ENCODE assay signal across 1 cellular context in the genomic region with DNA sequence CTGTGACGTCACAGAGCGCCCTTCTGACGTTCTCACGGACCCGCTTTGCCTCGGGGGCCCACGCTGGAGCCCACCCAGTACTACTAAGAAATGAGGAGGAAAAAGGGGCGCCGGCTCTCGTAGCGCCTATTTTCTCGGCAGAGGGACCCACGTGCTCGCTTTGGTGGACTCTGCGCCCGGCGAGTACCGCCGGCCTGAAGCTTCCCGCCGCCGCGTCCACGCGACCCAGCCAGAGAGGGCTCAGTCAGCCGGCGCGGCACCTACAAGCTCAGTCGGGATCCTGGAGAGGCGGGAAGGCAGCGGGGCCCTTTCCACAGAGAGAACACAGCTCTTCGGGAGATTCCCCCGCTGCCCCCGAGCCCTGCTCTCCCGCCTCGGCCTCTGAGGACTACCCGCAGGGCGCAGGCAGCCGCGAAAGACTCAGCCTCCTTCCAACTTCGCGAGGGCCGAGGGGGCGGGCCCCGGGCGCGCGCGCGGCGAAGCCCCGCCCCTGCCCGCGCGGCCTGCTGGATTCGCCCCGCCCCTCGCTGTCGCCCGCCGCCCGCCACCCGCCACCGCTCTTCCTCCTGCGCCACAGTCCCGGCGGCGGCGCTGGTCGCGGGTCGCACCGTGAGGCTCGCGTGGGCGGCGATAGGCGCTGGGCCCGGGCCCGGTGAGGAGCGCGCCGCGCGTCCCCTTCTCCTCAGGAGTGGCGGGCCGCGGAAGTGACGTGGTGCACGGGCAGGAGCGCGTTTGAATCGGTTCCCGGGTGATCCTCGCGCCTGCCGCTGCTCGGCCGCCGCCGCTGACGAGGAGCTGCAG.
TF ChIP-seq lines count a peak whose summit lies in the region.

SMCHD1 (plus strand) TSS at position 574 of the 801 bp plus-strand sequence. CDS start 350 bp downstream, outside the sequence.

TF ChIP-seq in K562, 482 proteins besides CTCF, POLR2A, EP300 and RAD21 (continued from another document and continues in another):
- TF ChIP-seq ZNF609 (CRISPR knock-in tag; IDR thresholded peaks at IDR 0.05; ENCODE audit: borderline replicate concordance) (peak; percentile 65; the same call in 1 of the 2 replicates), GABPA (tag; conservative IDR thresholded peaks at IDR 0.05; ENCODE audit: low read depth) (peak; percentile 95), MIER1 (IDR thresholded peaks at IDR 0.05; ENCODE audit: low read depth) (no peak), TGIF2 (CRISPR knock-in tag; IDR thresholded peaks at IDR 0.05) (peak; percentile 80; the same call in 1 of the 2 replicates), CHCHD3 (CRISPR knock-in tag; IDR thresholded peaks at IDR 0.05) (no peak), KDM1A (IDR thresholded peaks at IDR 0.05) (no peak), TFE3 (CRISPR knock-in tag; IDR thresholded peaks at IDR 0.05) (no peak), TCFL5 (CRISPR knock-in tag; conservative IDR thresholded peaks at IDR 0.05) (no peak), MEIS2 (IDR thresholded peaks at IDR 0.05; ENCODE audit: partially characterized antibody) (peak; percentile 22), ZNF3 (CRISPR knock-in tag; IDR thresholded peaks at IDR 0.05) (no peak), BCLAF1 (IDR thresholded peaks at IDR 0.05; ENCODE audit: borderline replicate concordance in 1 of 2, control insufficient read depth in 1 of 2, low read depth in 2 of 2, low read length in 1 of 2) (no peak), STAT5B (CRISPR knock-in tag; IDR thresholded peaks at IDR 0.05) (no peak), IRF2 (CRISPR knock-in tag; IDR thresholded peaks at IDR 0.05) (no peak), POLR3G (IDR thresholded peaks at IDR 0.05; ENCODE audit: extremely low read depth, insufficient read length, insufficient replicate concordance) (no peak), ELK3 (CRISPR knock-in tag; IDR thresholded peaks at IDR 0.05) (no peak), ZNF655 (CRISPR knock-in tag; IDR thresholded peaks at IDR 0.05) (no peak), ZNF431 (CRISPR knock-in tag; IDR thresholded peaks at IDR 0.05) (peak; percentile 78), PHB2 (IDR thresholded peaks at IDR 0.05; ENCODE audit: low read depth) (no peak), PRMT5 (CRISPR knock-in tag; IDR thresholded peaks at IDR 0.05) (no peak), NR4A1 (CRISPR knock-in tag; IDR thresholded peaks at IDR 0.05) (no peak), NR4A1 (tag; IDR thresholded peaks at IDR 0.05) (no peak), CREB3L1 (IDR thresholded peaks at IDR 0.05; ENCODE audit: borderline replicate concordance, low read depth) (peak; percentile 53), ZNF444 (CRISPR knock-in tag; IDR thresholded peaks at IDR 0.05) (no peak), NCOA2 (IDR thresholded peaks at IDR 0.05; ENCODE audit: partially characterized antibody in 2 of 2) (no peak), SRSF3 (IDR thresholded peaks at IDR 0.05; ENCODE audit: insufficient read depth, low read length) (no peak), SP1 (CRISPR knock-in tag; IDR thresholded peaks at IDR 0.05) (peak; percentile 87; the same call in 1 of the 2 replicates), PCBP2 (IDR thresholded peaks at IDR 0.05; ENCODE audit: low read depth, low read length, poor library complexity, severe bottlenecking) (no peak), NR2C1 (IDR thresholded peaks at IDR 0.05) (no peak), NR2C1 (tag; IDR thresholded peaks at IDR 0.05) (0 out of 2 replicates have a peak, but pooled peaks have one; percentile 34), RBM15 (IDR thresholded peaks at IDR 0.05; ENCODE audit: insufficient read depth, low read length) (no peak), ZNF184 (CRISPR knock-in tag; IDR thresholded peaks at IDR 0.05) (no peak), ZNF274 (IDR thresholded peaks at IDR 0.05; ENCODE audit: borderline replicate concordance, low read depth, low read length) (no peak), HLTF (IDR thresholded peaks at IDR 0.05) (no peak), BRCA1 (IDR thresholded peaks at IDR 0.05) (no peak), BRCA1 (CRISPR knock-in tag; IDR thresholded peaks at IDR 0.05) (peak; percentile 98; the same call in 1 of the 2 replicates), RBM17 (IDR thresholded peaks at IDR 0.05; ENCODE audit: borderline replicate concordance, low read depth, low read length) (no peak), POLR2H (tag; IDR thresholded peaks at IDR 0.05; ENCODE audit: low read depth) (peak; percentile 92)
- TF ChIP-seq, protein P1, sequence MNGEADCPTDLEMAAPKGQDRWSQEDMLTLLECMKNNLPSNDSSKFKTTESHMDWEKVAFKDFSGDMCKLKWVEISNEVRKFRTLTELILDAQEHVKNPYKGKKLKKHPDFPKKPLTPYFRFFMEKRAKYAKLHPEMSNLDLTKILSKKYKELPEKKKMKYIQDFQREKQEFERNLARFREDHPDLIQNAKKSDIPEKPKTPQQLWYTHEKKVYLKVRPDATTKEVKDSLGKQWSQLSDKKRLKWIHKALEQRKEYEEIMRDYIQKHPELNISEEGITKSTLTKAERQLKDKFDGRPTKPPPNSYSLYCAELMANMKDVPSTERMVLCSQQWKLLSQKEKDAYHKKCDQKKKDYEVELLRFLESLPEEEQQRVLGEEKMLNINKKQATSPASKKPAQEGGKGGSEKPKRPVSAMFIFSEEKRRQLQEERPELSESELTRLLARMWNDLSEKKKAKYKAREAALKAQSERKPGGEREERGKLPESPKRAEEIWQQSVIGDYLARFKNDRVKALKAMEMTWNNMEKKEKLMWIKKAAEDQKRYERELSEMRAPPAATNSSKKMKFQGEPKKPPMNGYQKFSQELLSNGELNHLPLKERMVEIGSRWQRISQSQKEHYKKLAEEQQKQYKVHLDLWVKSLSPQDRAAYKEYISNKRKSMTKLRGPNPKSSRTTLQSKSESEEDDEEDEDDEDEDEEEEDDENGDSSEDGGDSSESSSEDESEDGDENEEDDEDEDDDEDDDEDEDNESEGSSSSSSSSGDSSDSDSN (IDR thresholded peaks at IDR 0.05; ENCODE audit: borderline replicate concordance in 1 of 2, low read depth in 2 of 2, low read length in 2 of 2), result peak; percentile 12 to 67; a peak in 1 of 4 replicates
- TF ChIP-seq, protein P2, sequence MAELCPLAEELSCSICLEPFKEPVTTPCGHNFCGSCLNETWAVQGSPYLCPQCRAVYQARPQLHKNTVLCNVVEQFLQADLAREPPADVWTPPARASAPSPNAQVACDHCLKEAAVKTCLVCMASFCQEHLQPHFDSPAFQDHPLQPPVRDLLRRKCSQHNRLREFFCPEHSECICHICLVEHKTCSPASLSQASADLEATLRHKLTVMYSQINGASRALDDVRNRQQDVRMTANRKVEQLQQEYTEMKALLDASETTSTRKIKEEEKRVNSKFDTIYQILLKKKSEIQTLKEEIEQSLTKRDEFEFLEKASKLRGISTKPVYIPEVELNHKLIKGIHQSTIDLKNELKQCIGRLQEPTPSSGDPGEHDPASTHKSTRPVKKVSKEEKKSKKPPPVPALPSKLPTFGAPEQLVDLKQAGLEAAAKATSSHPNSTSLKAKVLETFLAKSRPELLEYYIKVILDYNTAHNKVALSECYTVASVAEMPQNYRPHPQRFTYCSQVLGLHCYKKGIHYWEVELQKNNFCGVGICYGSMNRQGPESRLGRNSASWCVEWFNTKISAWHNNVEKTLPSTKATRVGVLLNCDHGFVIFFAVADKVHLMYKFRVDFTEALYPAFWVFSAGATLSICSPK (IDR thresholded peaks at IDR 0.05; ENCODE audit: borderline replicate concordance), result no peak
